In genomic region chr1:11691302-11691914, GRCh38 we compare ENCODE assay signal across 1 cellular context.
TF ChIP-seq lines count a peak whose summit lies in the region.

Gene DRAXIN, plus strand, starts transcription at chr1:11691710. Its CDS starts 14,549 bp downstream, at chr1:11706259.

TF ChIP-seq in HepG2, 621 proteins besides CTCF, POLR2A, EP300 and RAD21 (continued from another document):
- no peak for TF ChIP-seq ZXDC (CRISPR knock-in tag; IDR thresholded peaks at IDR 0.05)
- TF ChIP-seq PCBP1 (IDR thresholded peaks at IDR 0.05; ENCODE audit: borderline replicate concordance, low read depth, low read length), result no peak
- TF ChIP-seq ZNF530 (CRISPR knock-in tag; IDR thresholded peaks at IDR 0.05; ENCODE audit: low read depth), result no peak
- no peak for TF ChIP-seq ATF2 (CRISPR knock-in tag; IDR thresholded peaks at IDR 0.05)
- TF ChIP-seq ZNF33B (CRISPR knock-in tag; IDR thresholded peaks at IDR 0.05), result no peak
- TF ChIP-seq NRL (CRISPR knock-in tag; IDR thresholded peaks at IDR 0.05; ENCODE audit: borderline replicate concordance), result no peak
- no peak for TF ChIP-seq HNRNPLL (IDR thresholded peaks at IDR 0.05; ENCODE audit: low read depth, low read length, poor library complexity, severe bottlenecking)
- TF ChIP-seq HNRNPL (IDR thresholded peaks at IDR 0.05; ENCODE audit: low read depth, low read length), result no peak
- no peak for TF ChIP-seq NR2F6 (IDR thresholded peaks at IDR 0.05)
- no peak for TF ChIP-seq NR2F6 (CRISPR knock-in tag; IDR thresholded peaks at IDR 0.05)
- TF ChIP-seq CCAR2 (optimal IDR thresholded peaks at IDR 0.05; ENCODE audit: low read depth, low read length), result no peak
